ENCODE assay signal across 9 cellular contexts in the genomic region with DNA sequence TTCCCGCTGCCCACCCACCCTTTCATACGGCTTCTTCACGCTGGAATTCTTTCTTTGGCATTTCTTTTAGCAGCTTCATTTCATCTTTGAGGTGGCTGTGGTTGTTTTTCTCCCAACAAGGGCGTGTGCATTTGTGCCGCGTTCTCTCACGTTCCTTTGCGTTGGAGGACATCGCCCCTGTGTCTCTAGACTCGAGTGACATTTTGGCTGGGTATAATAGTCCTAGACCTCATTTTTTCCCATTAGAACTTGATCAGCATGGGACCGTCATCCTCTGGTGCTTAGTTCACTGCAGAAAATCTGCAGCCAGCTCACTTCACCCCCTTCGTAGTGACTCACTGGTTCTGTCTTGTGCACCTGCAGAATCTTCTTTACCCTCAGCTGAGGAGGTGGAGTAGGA. TPM values are rescaled to one million over a fixed set of nuclear protein-coding genes. Genes with fewer than 3 reads are reported as not detected.
"Had no signal": no experiment of that assay in that cellular context is flagged by ENCODE, and none has a peak within 500 bp of the region (broad histone marks: within the 10 kb centered on the region; RNA-seq: fewer than 3 reads in every experiment).

No MANE protein-coding gene starts in this region.

- H3K4me3 ChIP-seq: GM12878 had no signal

- FAIRE-seq: G401.6, GM12878, GM12891, GM12892, GM18507, GM19239 had no signal

- ATAC-seq: GM12878 had no signal

- DNase-seq: GDM1, GF-D8 had no signal

RNA-seq across cellular contexts. Expression of gene KCNT1, which starts 29.5 kb away (rescaled TPM):
- total RNA-seq: G401, GM12878 had no signal
- polyA plus RNA-seq: GM12878 had no signal

RNA-seq across cellular contexts. Expression of gene SOHLH1, which starts 32.2 kb away (rescaled TPM):
- total RNA-seq: G401, GM12878 had no signal
- polyA plus RNA-seq: GM12878 had no signal
